ENCODE assay signal across 24 cellular contexts in the genomic region with DNA sequence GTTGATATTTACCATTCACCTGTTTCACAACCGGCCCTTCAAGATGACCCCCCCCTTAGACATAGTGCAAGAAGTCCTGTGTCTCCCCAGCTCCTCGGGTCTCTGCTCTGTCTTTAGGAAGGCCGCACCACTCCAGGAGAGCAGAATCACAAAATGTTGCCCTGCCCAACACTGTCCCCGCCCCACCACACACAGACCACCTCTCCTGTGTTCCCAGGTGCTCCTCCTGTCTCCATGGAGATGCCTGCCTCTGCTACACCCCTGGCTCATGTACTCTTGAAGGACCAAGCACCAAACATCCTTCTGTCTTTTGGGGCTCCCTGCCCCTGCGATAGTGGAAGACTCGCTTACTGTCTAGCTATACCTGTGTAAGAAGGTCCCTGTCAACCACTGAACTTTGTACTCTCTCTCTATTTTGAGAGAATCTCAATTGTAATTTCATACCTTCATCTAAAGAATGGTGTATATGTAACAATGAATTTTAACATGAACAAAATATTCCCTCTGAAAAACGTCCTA. TPM values are rescaled to one million over a fixed set of nuclear protein-coding genes. Genes with fewer than 3 reads are reported as not detected.
DNase-seq lines count a peak whose midpoint lies in the region; ATAC-seq and TF ChIP-seq lines count a peak whose summit lies in the region.
"Had no signal": no experiment of that assay in that cellular context is flagged by ENCODE, and none has a peak within 500 bp of the region (broad histone marks: within the 10 kb centered on the region; RNA-seq: fewer than 3 reads in every experiment).

No MANE protein-coding gene starts in this region.

- no peak overlapping the region for H3K4me3 Mint-ChIP-seq in activated CD8-positive, alpha-beta T cell treated with anti-CD3 and anti-CD28 coated beads for 36 hours
- no peak overlapping the region for H3K4me3 Mint-ChIP-seq in activated CD8-positive, alpha-beta T cell treated with anti-CD3 and anti-CD28 coated beads, Interleukin-2, amount 10 ng/mL, durations not matched to agents 7 days and 5 days
- peak overlapping the region; percentile 17 for H3K4me3 Mint-ChIP-seq in neural crest cell
- H3K4me3 Mint-ChIP-seq: activated CD4-positive, alpha-beta T cell treated with anti-CD3 and anti-CD28 coated beads, Interleukin-2, amount 10 ng/mL, durations not matched to agents 7 days and 5 days; brain; naive thymus-derived CD4-positive, alpha-beta T cell; T-helper 17 cell had no signal

- no peaks in the 10 kb centered on the region for H3K4me1 Mint-ChIP-seq in activated CD8-positive, alpha-beta T cell treated with anti-CD3 and anti-CD28 coated beads for 36 hours (ENCODE audit: low read depth)
- no peaks in the 10 kb centered on the region for H3K4me1 Mint-ChIP-seq in activated CD8-positive, alpha-beta T cell treated with anti-CD3 and anti-CD28 coated beads, Interleukin-2, amount 10 ng/mL, durations not matched to agents 7 days and 5 days (ENCODE audit: low read depth)
- H3K4me1 Mint-ChIP-seq in neural crest cell, result peaks cover 36% of the 10 kb centered on the region
- H3K4me1 Mint-ChIP-seq: activated CD4-positive, alpha-beta T cell treated with anti-CD3 and anti-CD28 coated beads, Interleukin-2, amount 10 ng/mL, durations not matched to agents 7 days and 5 days; brain; CD8-positive, alpha-beta memory T cell; naive thymus-derived CD4-positive, alpha-beta T cell had no signal

- DNase-seq in activated CD8-positive, alpha-beta T cell treated with anti-CD3 and anti-CD28 coated beads for 36 hours, result no peak
- no peak for DNase-seq in activated CD8-positive, alpha-beta T cell treated with anti-CD3 and anti-CD28 coated beads, Interleukin-2, amount 10 ng/mL, durations not matched to agents 7 days and 5 days
- DNase-seq in neural crest cell (ENCODE audit: low read depth, low spot score) (no peak), EL (no peak), NCI-H2171 treated with DMSO at 0.1 percent for 48 hours (lab: John Stamatoyannopoulos, UW) (no peak), NCI-H2171 (lab: John Stamatoyannopoulos, UW) (no peak)
- DNase-seq: 8988T; activated CD4-positive, alpha-beta T cell treated with anti-CD3 and anti-CD28 coated beads, Interleukin-2, amount 10 ng/mL, durations not matched to agents 7 days and 5 days; activated CD8-positive, alpha-beta memory T cell treated with anti-CD3 and anti-CD28 coated beads, Interleukin-2, amount 50 U/mL, for 4 hours; CD8-positive, alpha-beta memory T cell; colonic mucosa; GM23248; mesendoderm; naive thymus-derived CD4-positive, alpha-beta T cell; NCI-H1417; NCI-H2081 treated with DMSO at 0.1 percent for 48 hours; NCI-H510A; ovary; T-helper 17 cell; upper lobe of right lung had no signal

- H3K36me3 Mint-ChIP-seq in activated CD8-positive, alpha-beta T cell treated with anti-CD3 and anti-CD28 coated beads for 36 hours (ENCODE audit: low read depth), result no peaks in the 10 kb centered on the region
- H3K36me3 Mint-ChIP-seq in activated CD8-positive, alpha-beta T cell treated with anti-CD3 and anti-CD28 coated beads, Interleukin-2, amount 10 ng/mL, durations not matched to agents 7 days and 5 days (ENCODE audit: low read depth), result no peaks in the 10 kb centered on the region
- no peaks in the 10 kb centered on the region for H3K36me3 Mint-ChIP-seq in neural crest cell (ENCODE audit: low read depth)
- H3K36me3 Mint-ChIP-seq: brain; naive thymus-derived CD4-positive, alpha-beta T cell had no signal

- TF ChIP-seq CTCF in activated CD8-positive, alpha-beta T cell treated with anti-CD3 and anti-CD28 coated beads for 36 hours (IDR thresholded peaks at IDR 0.05), result no peak
- no peak for TF ChIP-seq CTCF in neural crest cell (conservative IDR thresholded peaks at IDR 0.05)

- intact Hi-C loops in activated CD8-positive, alpha-beta T cell treated with anti-CD3 and anti-CD28 coated beads for 36 hours (cut with micrococcal nuclease), result no loop called here

- H3K27me3 Mint-ChIP-seq in activated CD8-positive, alpha-beta T cell treated with anti-CD3 and anti-CD28 coated beads for 36 hours, result peaks cover 5% of the 10 kb centered on the region
- H3K27me3 Mint-ChIP-seq in activated CD8-positive, alpha-beta T cell treated with anti-CD3 and anti-CD28 coated beads, Interleukin-2, amount 10 ng/mL, durations not matched to agents 7 days and 5 days (ENCODE audit: low read depth), result peaks cover 8% of the 10 kb centered on the region
- H3K27me3 Mint-ChIP-seq in neural crest cell (ENCODE audit: low read depth), result no peaks in the 10 kb centered on the region

- CTCF ChIA-PET in activated CD8-positive, alpha-beta T cell treated with anti-CD3 and anti-CD28 coated beads for 36 hours (lab: Charles Lee), result interaction anchor here (1.1 kb wide), 1 partner anchor 94 kb away, joined by 3 read pairs; no protein-coding TSS in a partner anchor
- CTCF ChIA-PET in activated CD8-positive, alpha-beta T cell treated with anti-CD3 and anti-CD28 coated beads, Interleukin-2, amount 10 ng/mL, durations not matched to agents 7 days and 5 days (lab: Charles Lee), result no interaction called here

- H3K27ac Mint-ChIP-seq in activated CD8-positive, alpha-beta T cell treated with anti-CD3 and anti-CD28 coated beads for 36 hours, result peak overlapping the region; percentile 51
- no peak overlapping the region for H3K27ac Mint-ChIP-seq in activated CD8-positive, alpha-beta T cell treated with anti-CD3 and anti-CD28 coated beads, Interleukin-2, amount 10 ng/mL, durations not matched to agents 7 days and 5 days
- peak overlapping the region; percentile 77 for H3K27ac Mint-ChIP-seq in neural crest cell (ENCODE audit: unreplicated experiment)
- H3K27ac Mint-ChIP-seq: activated CD4-positive, alpha-beta T cell treated with anti-CD3 and anti-CD28 coated beads, Interleukin-2, amount 10 ng/mL, durations not matched to agents 7 days and 5 days; CD8-positive, alpha-beta memory T cell; naive thymus-derived CD4-positive, alpha-beta T cell; T-helper 17 cell had no signal

- H3K9me3 Mint-ChIP-seq in activated CD8-positive, alpha-beta T cell treated with anti-CD3 and anti-CD28 coated beads for 36 hours, result no peaks in the 10 kb centered on the region
- H3K9me3 Mint-ChIP-seq in activated CD8-positive, alpha-beta T cell treated with anti-CD3 and anti-CD28 coated beads, Interleukin-2, amount 10 ng/mL, durations not matched to agents 7 days and 5 days (ENCODE audit: insufficient read depth), result no peaks in the 10 kb centered on the region
- no peaks in the 10 kb centered on the region for H3K9me3 Mint-ChIP-seq in neural crest cell
- H3K9me3 Mint-ChIP-seq: activated CD4-positive, alpha-beta T cell treated with anti-CD3 and anti-CD28 coated beads, Interleukin-2, amount 10 ng/mL, durations not matched to agents 7 days and 5 days; CD8-positive, alpha-beta memory T cell; naive thymus-derived CD4-positive, alpha-beta T cell had no signal

- POLR2A ChIA-PET in activated CD8-positive, alpha-beta T cell treated with anti-CD3 and anti-CD28 coated beads for 36 hours (lab: Charles Lee), result no interaction called here
- POLR2A ChIA-PET in activated CD8-positive, alpha-beta T cell treated with anti-CD3 and anti-CD28 coated beads, Interleukin-2, amount 10 ng/mL, durations not matched to agents 7 days and 5 days (lab: Charles Lee), result interaction anchor here (0.6 kb wide), 1 partner anchor 158 kb away, joined by 3 read pairs; no protein-coding TSS in a partner anchor

- no peak for ATAC-seq in activated CD8-positive, alpha-beta T cell treated with anti-CD3 and anti-CD28 coated beads for 36 hours
- ATAC-seq in activated CD8-positive, alpha-beta T cell treated with anti-CD3 and anti-CD28 coated beads, Interleukin-2, amount 10 ng/mL, durations not matched to agents 7 days and 5 days, result no peak
- ATAC-seq in GM18868 (IDR thresholded peaks at IDR 0.05; ENCODE audit: unreplicated experiment), result peak; percentile 30
- ATAC-seq in HG03432 (IDR thresholded peaks at IDR 0.05; ENCODE audit: unreplicated experiment), result peak; percentile 32
- ATAC-seq: naive thymus-derived CD4-positive, alpha-beta T cell; sciatic nerve; T-helper 17 cell had no signal

RNA-seq across cellular contexts. Expression of a gene that starts 9.6 kb away (rescaled TPM):
- not detected for total RNA-seq in activated CD8-positive, alpha-beta T cell treated with anti-CD3 and anti-CD28 coated beads for 36 hours
- total RNA-seq in activated CD8-positive, alpha-beta T cell treated with anti-CD3 and anti-CD28 coated beads, Interleukin-2, amount 10 ng/mL, durations not matched to agents 7 days and 5 days, result under 1 TPM in 1 of 2 experiments, not detected in 1; 0.11 TPM
- total RNA-seq in neural crest cell, result 74.8 and 76.1 TPM in 2 replicates
- total RNA-seq: CD8-positive, alpha-beta memory T cell had no signal

Comparison
In these comparisons a context has a peak if more than half of its experiments do, and no peak if none do; other contexts are left out.
1. ATAC-seq: peak in GM18868 (single experiment) and HG03432 (single experiment); none in activated CD8-positive, alpha-beta T cell treated with anti-CD3 and anti-CD28 coated beads for 36 hours (single experiment) and activated CD8-positive, alpha-beta T cell treated with anti-CD3 and anti-CD28 coated beads, Interleukin-2, amount 10 ng/mL, durations not matched to agents 7 days and 5 days (single experiment).
2. RNA of a gene that starts 9.6 kb away (total RNA-seq): 74.8 to 76.1 TPM in neural crest cell; 0.11 TPM in activated CD8-positive, alpha-beta T cell treated with anti-CD3 and anti-CD28 coated beads, Interleukin-2, amount 10 ng/mL, durations not matched to agents 7 days and 5 days and not detected in activated CD8-positive, alpha-beta T cell treated with anti-CD3 and anti-CD28 coated beads for 36 hours; every median in the first group is over 10 times any median in the second.